In the genomic region with DNA sequence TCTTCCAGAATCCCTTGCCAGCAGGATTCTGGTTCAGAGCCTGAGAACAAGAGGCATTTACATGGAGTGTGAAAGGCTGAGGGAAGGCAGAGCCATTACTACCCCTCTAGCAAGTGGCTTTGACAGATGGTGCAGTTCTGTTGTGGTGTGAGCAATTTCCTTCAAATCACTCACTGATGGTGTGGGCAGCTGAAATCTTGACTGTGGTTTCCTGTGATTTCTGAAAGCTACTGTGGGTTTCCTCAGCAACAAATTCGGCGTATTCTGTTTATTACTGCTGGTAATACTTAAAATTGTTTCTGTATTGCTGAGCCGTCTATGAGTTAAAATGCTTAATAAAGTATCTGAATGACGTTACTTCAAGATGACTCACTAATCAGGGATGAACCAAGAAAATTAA, we compare ENCODE assay signal across 8 cellular contexts.
DNase-seq lines count a peak whose midpoint lies in the region; ATAC-seq, FAIRE-seq and TF ChIP-seq lines count a peak whose summit lies in the region.

No MANE protein-coding gene starts in this region.

- H3K4ac ChIP-seq in H1 (replicated peaks; ENCODE audit: insufficient read length, low read depth, low read length) (no peak overlapping the region), mesendoderm (ENCODE audit: low read depth, low read length) (no peak overlapping the region)

- H3K4me1 Mint-ChIP-seq in T-helper 2 cell treated with Interferon-gamma antibody and Interleukin-4, amounts not matched to agents 5 μg/mL and 100 μg/mL, for 36 hours (ENCODE audit: low read depth): no peaks in the 10 kb centered on the region

- H3K14ac ChIP-seq in H1 (ENCODE audit: insufficient read length): no peak overlapping the region

- H3K27me3 ChIP-seq in BJ (ENCODE audit: control insufficient read depth, insufficient read depth, low read length): no peaks in the 10 kb centered on the region
- H3K27me3 ChIP-seq in H1 (replicated peaks in 1 of 4; ENCODE audit: control insufficient read depth in 3 of 4, extremely low read depth in 1 of 4, insufficient read depth in 3 of 4, low read length in 3 of 4): no peaks in the 10 kb centered on the region
- H3K27me3 ChIP-seq in mesendoderm (ENCODE audit: insufficient read depth, low read length, poor library complexity): no peaks in the 10 kb centered on the region
- H3K27me3 ChIP-seq in esophagus muscularis mucosa: no peaks in the 10 kb centered on the region

- TF ChIP-seq EP300 in H1 (IDR thresholded peaks at IDR 0.05; ENCODE audit: borderline replicate concordance in 1 of 2, low read depth in 2 of 2, low read length in 2 of 2) (no peak), esophagus muscularis mucosa (IDR thresholded peaks at IDR 0.05) (no peak)

- peak; percentile 50 for ATAC-seq in GM21528 (IDR thresholded peaks at IDR 0.05; ENCODE audit: low FRiP score, unreplicated experiment)

- 86% methylated on average over 4 of the region's 4 CpGs; no CpG with 5 or more reads in 1 of the 2 experiments for WGBS in H1 (ENCODE audit: extremely low coverage in 1 of 2, insufficient coverage in 1 of 2, insufficient read length in 1 of 2, insufficient replicate concordance in 2 of 2, low coverage in 1 of 2, low lambda C conversion rate in 2 of 2, missing lambda C conversion rate in 1 of 2), 2 experiments
- no CpG with 5 or more reads among the region's 4 CpGs for WGBS in mesendoderm (ENCODE audit: extremely low coverage, insufficient coverage, low lambda C conversion rate)
- WGBS in esophagus muscularis mucosa: 25% methylated on average over 4 of the region's 4 CpGs

- no peak for TF ChIP-seq POLR2A in H1 (IDR thresholded peaks at IDR 0.05; ENCODE audit: control extremely low read depth in 1 of 2, low read depth in 2 of 2, low read length in 2 of 2)
- TF ChIP-seq POLR2A in esophagus muscularis mucosa (IDR thresholded peaks at IDR 0.05; ENCODE audit: low read depth): no peak

- intact Hi-C loops in esophagus muscularis mucosa (cut with DNase I): no loop called here

- no peaks in the 10 kb centered on the region for H3K9me3 Mint-ChIP-seq in T-helper 2 cell treated with Interferon-gamma antibody and Interleukin-4, amounts not matched to agents 5 μg/mL and 100 μg/mL, for 36 hours

- H4K8ac ChIP-seq in H1 (ENCODE audit: extremely low read depth, insufficient read depth, low read length) (no peak overlapping the region; the same call in 1 of the 2 replicates), mesendoderm (ENCODE audit: low read depth, low read length) (no peak overlapping the region)

- no peak overlapping the region for H3K9ac ChIP-seq in H1 (replicated peaks in 1 of 4; ENCODE audit: extremely low read depth in 1 of 4, low read depth in 3 of 4, low read length in 3 of 4)
- H3K9ac ChIP-seq in mesendoderm (ENCODE audit: low read length): no peak overlapping the region

- H3K56ac ChIP-seq in H1 (replicated peaks; ENCODE audit: insufficient read length, low read depth, low read length): no peak overlapping the region
- no peak overlapping the region for H3K56ac ChIP-seq in mesendoderm (ENCODE audit: low read length)

- no peak overlapping the region for H3K27ac ChIP-seq in H1 (ENCODE audit: low read depth, low read length)
- no peak overlapping the region for H3K27ac ChIP-seq in mesendoderm (ENCODE audit: low read depth, low read length)
- no peak overlapping the region for H3K27ac ChIP-seq in esophagus muscularis mucosa (replicated peaks in 1 of 4)

- TF ChIP-seq CTCF in BJ (IDR thresholded peaks at IDR 0.05; ENCODE audit: insufficient read depth, low read depth, low read length) (no peak), H1 (IDR thresholded peaks at IDR 0.05; ENCODE audit: control extremely low read depth in 1 of 3, insufficient read depth in 1 of 3, low read depth in 1 of 3, low read length in 3 of 3) (no peak), esophagus muscularis mucosa (IDR thresholded peaks at IDR 0.05) (no peak)

- H3K4me1 ChIP-seq in H1 (replicated peaks in 1 of 4; ENCODE audit: control insufficient read depth in 3 of 4, insufficient read depth in 4 of 4, low read length in 3 of 4) (no peaks in the 10 kb centered on the region), mesendoderm (ENCODE audit: control insufficient read depth, low read depth, low read length) (no peaks in the 10 kb centered on the region), esophagus muscularis mucosa (peaks cover 0 to 19% (median 9%) of the 10 kb centered on the region in 4 donors)

- H4K20me1 ChIP-seq in H1 (replicated peaks in 1 of 2; ENCODE audit: control insufficient read depth in 1 of 2, insufficient read depth in 2 of 2, low read length in 2 of 2): no peaks in the 10 kb centered on the region

- H2BK120ac ChIP-seq in H1 (replicated peaks; ENCODE audit: low read depth, low read length) (no peak overlapping the region), mesendoderm (ENCODE audit: low read depth, low read length) (no peak overlapping the region)

- no peak overlapping the region for H2BK15ac ChIP-seq in H1 (ENCODE audit: low read length)
- H2BK15ac ChIP-seq in mesendoderm (replicated peaks; ENCODE audit: low read depth): no peak overlapping the region

- H2BK20ac ChIP-seq in H1 (ENCODE audit: low read length): no peak overlapping the region

- no peak overlapping the region for H3K4me3 Mint-ChIP-seq in T-helper 2 cell treated with Interferon-gamma antibody and Interleukin-4, amounts not matched to agents 5 μg/mL and 100 μg/mL, for 36 hours

- H3K23ac ChIP-seq in H1 (ENCODE audit: insufficient read length) (no peak overlapping the region), mesendoderm (ENCODE audit: low read length) (no peak overlapping the region)

- H3K9me3 ChIP-seq in H1 (ENCODE audit: insufficient read depth in 2 of 2, low read depth in 1 of 2, low read length in 1 of 2) (no peaks in the 10 kb centered on the region), esophagus muscularis mucosa (no peaks in the 10 kb centered on the region)

- TF ChIP-seq RAD21 in H1 (IDR thresholded peaks at IDR 0.05 in 1 of 2, conservative IDR thresholded peaks at IDR 0.05 in 1 of 2; ENCODE audit: low read depth in 2 of 2, low read length in 2 of 2): no peak

- H2AFZ ChIP-seq in H1 (ENCODE audit: low read length): peak overlapping the region; percentile 56; the same call in 1 of the 2 replicates

- H4K5ac ChIP-seq in H1 (ENCODE audit: insufficient read length, low read depth, low read length) (no peak overlapping the region), mesendoderm (ENCODE audit: low read length) (no peak overlapping the region)

- POLR2A ChIA-PET in BJ (lab: Charles Lee) (no interaction called here), H1 (lab: Charles Lee; ENCODE audit: partially characterized antibody) (interaction anchor here (1.0 kb wide), 1 partner anchor 9 kb away, joined by 3 read pairs; no protein-coding TSS in a partner anchor)

- no peaks in the 10 kb centered on the region; the same call in 1 of the 2 replicates for H3K23me2 ChIP-seq in H1 (ENCODE audit: low read depth, low read length)

- no peak overlapping the region for H3K18ac ChIP-seq in H1 (ENCODE audit: extremely low read depth, low read length)
- no peak overlapping the region for H3K18ac ChIP-seq in mesendoderm (ENCODE audit: low read length)

- H4K91ac ChIP-seq in H1 (replicated peaks; ENCODE audit: insufficient read length, low read length): no peak overlapping the region

- H3K79me1 ChIP-seq in H1 (ENCODE audit: low read depth, low read length) (no peaks in the 10 kb centered on the region), mesendoderm (ENCODE audit: low read length) (no peaks in the 10 kb centered on the region)

- H3K27me3 Mint-ChIP-seq in T-helper 2 cell treated with Interferon-gamma antibody and Interleukin-4, amounts not matched to agents 5 μg/mL and 100 μg/mL, for 36 hours (ENCODE audit: low read depth): peaks cover 5% of the 10 kb centered on the region

- H2BK5ac ChIP-seq in H1 (ENCODE audit: low read depth, low read length): no peak overlapping the region
- no peak overlapping the region for H2BK5ac ChIP-seq in mesendoderm (ENCODE audit: low read length)

- no peak overlapping the region for H2AK5ac ChIP-seq in H1 (ENCODE audit: low read depth, low read length)
- H2AK5ac ChIP-seq in mesendoderm (ENCODE audit: low read length): no peak overlapping the region

- CTCF ChIA-PET in BJ (lab: Yijun Ruan, JAX) (interaction anchor here (0.8 to 1.8 kb wide), 5 partner anchors 14 to 209 kb away, joined by 3 to 5 read pairs (median 4); no protein-coding TSS in a partner anchor), H1 (lab: Charles Lee; ENCODE audit: partially characterized antibody) (interaction anchor here (1.0 kb wide), 1 partner anchor 13 kb away, joined by 3 read pairs; no protein-coding TSS in a partner anchor)

- no peak for FAIRE-seq in H1 (lab: Jason Lieb, UNC)

- no peaks in the 10 kb centered on the region for H3K36me3 Mint-ChIP-seq in T-helper 2 cell treated with Interferon-gamma antibody and Interleukin-4, amounts not matched to agents 5 μg/mL and 100 μg/mL, for 36 hours (ENCODE audit: low read depth)

- H3K4me2 ChIP-seq in H1 (ENCODE audit: insufficient read depth in 1 of 2, low read depth in 2 of 2, low read length in 2 of 2) (no peak overlapping the region), mesendoderm (ENCODE audit: low read length) (no peak overlapping the region)

- H2BK12ac ChIP-seq in H1 (ENCODE audit: low read depth, low read length): no peak overlapping the region

- H3K79me2 ChIP-seq in H1 (ENCODE audit: control insufficient read depth in 1 of 2, insufficient read depth in 2 of 2, low read length in 2 of 2) (no peaks in the 10 kb centered on the region), mesendoderm (ENCODE audit: control insufficient read depth, insufficient read depth, low read length) (no peaks in the 10 kb centered on the region)

- H3K36me3 ChIP-seq in BJ (ENCODE audit: control insufficient read depth, insufficient read depth, low read length) (no peaks in the 10 kb centered on the region), H1 (ENCODE audit: control insufficient read depth in 2 of 4, insufficient read depth in 4 of 4, low read length in 3 of 4) (no peaks in the 10 kb centered on the region), mesendoderm (ENCODE audit: control insufficient read depth, insufficient read depth, low read length) (no peaks in the 10 kb centered on the region), esophagus muscularis mucosa (no peaks in the 10 kb centered on the region)

- H3K4me3 ChIP-seq in BJ (ENCODE audit: low read depth, low read length) (no peak overlapping the region), H1 (ENCODE audit: extremely low read depth in 1 of 4, insufficient read depth in 2 of 4, low read depth in 3 of 4, low read length in 4 of 4) (no peak overlapping the region), mesendoderm (ENCODE audit: low read length) (no peak overlapping the region), esophagus muscularis mucosa (no peak overlapping the region)

- no peak overlapping the region for H3K27ac Mint-ChIP-seq in T-helper 2 cell treated with Interferon-gamma antibody and Interleukin-4, amounts not matched to agents 5 μg/mL and 100 μg/mL, for 36 hours

- DNase-seq in BJ (ENCODE audit: low read depth) (peak; percentile 92), NCI-H2171 treated with DMSO at 0.1 percent for 48 hours (lab: John Stamatoyannopoulos, UW) (peak; percentile 91), H1 (ENCODE audit: low read depth in 1 of 2, low spot score in 2 of 2) (no peak), LoVo (ENCODE audit: low spot score) (no peak), mesendoderm (no peak), esophagus muscularis mucosa (ENCODE audit: extremely low spot score) (no peak)
- DNase-seq in T-helper 2 cell treated with Interferon-gamma antibody and Interleukin-4, amounts not matched to agents 5 μg/mL and 100 μg/mL, for 36 hours (ENCODE audit: low spot score): no peak

Comparison
In these comparisons a context has a peak if more than half of its experiments do, and no peak if none do; other contexts are left out.
1. DNase-seq: peak in BJ (single experiment) and NCI-H2171 treated with DMSO at 0.1 percent for 48 hours (single experiment); none in H1 (0 of 2), LoVo (single experiment), T-helper 2 cell treated with Interferon-gamma antibody and Interleukin-4, amounts not matched to agents 5 μg/mL and 100 μg/mL, for 36 hours (single experiment), mesendoderm (single experiment) and esophagus muscularis mucosa (single experiment).